14 cellular contexts compared by ENCODE assay signal in the genomic region with DNA sequence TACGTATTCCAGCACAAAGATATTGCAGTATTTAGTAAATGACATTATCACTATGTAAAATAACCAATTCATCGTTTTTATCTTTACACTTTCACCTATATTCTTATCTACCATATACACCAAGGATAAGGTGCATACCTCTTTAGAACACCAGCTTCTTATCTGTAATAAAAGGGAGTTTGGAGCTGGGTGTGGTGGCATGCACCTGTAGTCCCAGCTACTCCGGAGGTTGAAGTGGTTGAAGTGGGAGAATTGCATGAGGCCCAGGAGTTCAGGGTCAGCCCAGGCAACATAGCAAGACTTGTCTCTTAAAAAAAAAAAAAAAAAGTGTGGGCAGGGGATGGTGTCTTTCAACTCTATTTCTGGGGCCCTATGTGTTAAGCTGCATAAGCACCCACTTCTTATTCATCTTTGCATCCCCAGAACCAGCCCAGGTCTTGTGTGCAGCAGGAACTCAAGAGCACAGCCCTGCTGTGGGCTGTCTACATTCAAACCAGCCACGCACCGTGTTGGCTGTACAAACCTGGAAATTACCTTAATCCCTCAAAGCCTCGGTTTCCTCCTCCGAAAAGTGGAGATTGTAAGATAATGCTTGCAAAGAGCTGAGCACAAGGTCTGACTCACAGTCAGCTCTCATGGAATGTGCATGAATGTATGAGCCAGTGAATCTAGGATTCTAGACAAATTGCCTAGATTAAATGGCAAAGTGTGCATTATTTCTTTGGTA.
DNase-seq lines count a peak whose midpoint lies in the region; ATAC-seq and TF ChIP-seq lines count a peak whose summit lies in the region.
"Had no signal": no experiment of that assay in that cellular context is flagged by ENCODE, and none has a peak within 500 bp of the region (broad histone marks: within the 10 kb centered on the region; RNA-seq: fewer than 3 reads in every experiment).

No MANE protein-coding gene starts in this region.

- TF ChIP-seq CTCF in foreskin fibroblast (IDR thresholded peaks at IDR 0.05; ENCODE audit: low read depth, low read length): no peak
- no peak for TF ChIP-seq CTCF in natural killer cell (IDR thresholded peaks at IDR 0.05)

- H3K4me3 Mint-ChIP-seq in activated T-helper 1 cell treated with anti-CD3 and anti-CD28 coated beads, Interleukin-12 subunit alpha, Interleukin-12 subunit beta, Interleukin-2, Interleukin-4 antibody, amounts not matched to agents 30 ng/mL and 10 ng/mL and 1 ng/mL, durations not matched to agents 14 hours and 24 hours and 36 hours: peak overlapping the region; percentile 23
- no peak overlapping the region for H3K4me3 Mint-ChIP-seq in natural killer cell

- no peak overlapping the region for H3K4me3 ChIP-seq in foreskin fibroblast (ENCODE audit: low read depth in 1 of 2, low read length in 2 of 2)
- H3K4me3 ChIP-seq: MG63, uterus had no signal

- no peaks in the 10 kb centered on the region for H3K27me3 Mint-ChIP-seq in activated T-helper 1 cell treated with anti-CD3 and anti-CD28 coated beads, Interleukin-12 subunit alpha, Interleukin-12 subunit beta, Interleukin-2, Interleukin-4 antibody, amounts not matched to agents 30 ng/mL and 10 ng/mL and 1 ng/mL, durations not matched to agents 14 hours and 24 hours and 36 hours (ENCODE audit: insufficient read depth)
- H3K27me3 Mint-ChIP-seq in natural killer cell (ENCODE audit: low read depth in 2 of 2): no peaks in the 10 kb centered on the region

- ATAC-seq in natural killer cell: no peak
- no peak for ATAC-seq in HG03039 (IDR thresholded peaks at IDR 0.05; ENCODE audit: unreplicated experiment)

- peak overlapping the region; percentile 16 for H3K27ac Mint-ChIP-seq in activated T-helper 1 cell treated with anti-CD3 and anti-CD28 coated beads, Interleukin-12 subunit alpha, Interleukin-12 subunit beta, Interleukin-2, Interleukin-4 antibody, amounts not matched to agents 30 ng/mL and 10 ng/mL and 1 ng/mL, durations not matched to agents 14 hours and 24 hours and 36 hours
- no peak overlapping the region for H3K27ac Mint-ChIP-seq in natural killer cell

- H3K36me3 Mint-ChIP-seq in activated T-helper 1 cell treated with anti-CD3 and anti-CD28 coated beads, Interleukin-12 subunit alpha, Interleukin-12 subunit beta, Interleukin-2, Interleukin-4 antibody, amounts not matched to agents 30 ng/mL and 10 ng/mL and 1 ng/mL, durations not matched to agents 14 hours and 24 hours and 36 hours (ENCODE audit: low read depth): peaks cover 5% of the 10 kb centered on the region
- H3K36me3 Mint-ChIP-seq in natural killer cell: no peaks in the 10 kb centered on the region

- H3K9me3 Mint-ChIP-seq in activated T-helper 1 cell treated with anti-CD3 and anti-CD28 coated beads, Interleukin-12 subunit alpha, Interleukin-12 subunit beta, Interleukin-2, Interleukin-4 antibody, amounts not matched to agents 30 ng/mL and 10 ng/mL and 1 ng/mL, durations not matched to agents 14 hours and 24 hours and 36 hours: peaks cover 5% of the 10 kb centered on the region
- no peaks in the 10 kb centered on the region for H3K9me3 Mint-ChIP-seq in natural killer cell

- peaks cover 45% of the 10 kb centered on the region for H3K4me1 Mint-ChIP-seq in activated T-helper 1 cell treated with anti-CD3 and anti-CD28 coated beads, Interleukin-12 subunit alpha, Interleukin-12 subunit beta, Interleukin-2, Interleukin-4 antibody, amounts not matched to agents 30 ng/mL and 10 ng/mL and 1 ng/mL, durations not matched to agents 14 hours and 24 hours and 36 hours (ENCODE audit: low read depth)
- H3K4me1 Mint-ChIP-seq in natural killer cell: peaks cover 20 to 25% of the 10 kb centered on the region in 2 donors

- peak; percentile 34 for DNase-seq in stimulated activated CD4-positive, alpha-beta T cell treated with anti-CD3 and anti-CD28 coated beads, Interleukin-15, amount 100 ng/mL, for 24 hours
- no peak for DNase-seq in stimulated activated CD4-positive, alpha-beta T cell treated with anti-CD3 and anti-CD28 coated beads, Interleukin-1b, Interleukin-23, amount 100 ng/mL, for 48 hours
- DNase-seq in activated T-helper 1 cell treated with anti-CD3 and anti-CD28 coated beads, Interleukin-12 subunit alpha, Interleukin-12 subunit beta, Interleukin-2, Interleukin-4 antibody, amounts not matched to agents 30 ng/mL and 10 ng/mL and 1 ng/mL, durations not matched to agents 14 hours and 24 hours and 36 hours (ENCODE audit: low spot score): peak; percentile 38
- peak; percentile 7 to 52 for DNase-seq in foreskin fibroblast
- DNase-seq in natural killer cell: no peak
- DNase-seq in NCI-H345 treated with DMSO at 0.1 percent for 48 hours (lab: John Stamatoyannopoulos, UW; ENCODE audit: unreplicated experiment): no peak
- DNase-seq in NCI-H2029 (lab: John Stamatoyannopoulos, UW): no peak
- DNase-seq: AML-193; MG63; NCI-H2171; stimulated activated CD4-positive, alpha-beta T cell treated with anti-CD3 and anti-CD28 coated beads, Interleukin-12 subunit alpha, Interleukin-12 subunit beta, amount 100 ng/mL, for 4 hours; stimulated activated CD8-positive, alpha-beta memory T cell treated with anti-CD3 and anti-CD28 coated beads, Interleukin-4, amount 100 ng/mL, for 48 hours; uterus had no signal

- intact Hi-C loops in activated T-helper 1 cell treated with anti-CD3 and anti-CD28 coated beads, Interleukin-12 subunit alpha, Interleukin-12 subunit beta, Interleukin-2, Interleukin-4 antibody, amounts not matched to agents 30 ng/mL and 10 ng/mL and 1 ng/mL, durations not matched to agents 14 hours and 24 hours and 36 hours (cut with micrococcal nuclease): no loop called here
- intact Hi-C loops in natural killer cell (cut with micrococcal nuclease): no loop called here

Comparison
In these comparisons a context has a peak if more than half of its experiments do, and no peak if none do; other contexts are left out.
1. DNase-seq: peak in stimulated activated CD4-positive, alpha-beta T cell treated with anti-CD3 and anti-CD28 coated beads, Interleukin-15, amount 100 ng/mL, for 24 hours (single experiment), activated T-helper 1 cell treated with anti-CD3 and anti-CD28 coated beads, Interleukin-12 subunit alpha, Interleukin-12 subunit beta, Interleukin-2, Interleukin-4 antibody, amounts not matched to agents 30 ng/mL and 10 ng/mL and 1 ng/mL, durations not matched to agents 14 hours and 24 hours and 36 hours (single experiment) and foreskin fibroblast (2 of 2); none in stimulated activated CD4-positive, alpha-beta T cell treated with anti-CD3 and anti-CD28 coated beads, Interleukin-1b, Interleukin-23, amount 100 ng/mL, for 48 hours (single experiment), natural killer cell (single experiment), NCI-H345 treated with DMSO at 0.1 percent for 48 hours (single experiment) and NCI-H2029 (single experiment).